11 cellular contexts compared by ENCODE assay signal in genomic region chr1:204065174-204065985, GRCh38. TPM values are rescaled to one million over a fixed set of nuclear protein-coding genes. Genes with fewer than 3 reads are reported as not detected.
DNase-seq lines count a peak whose midpoint lies in the region.
"Had no signal": no experiment of that assay in that cellular context is flagged by ENCODE, and none has a peak within 500 bp of the region (broad histone marks: within the 10 kb centered on the region; RNA-seq: fewer than 3 reads in every experiment).

No MANE protein-coding gene starts in this region.

- H3K27ac ChIP-seq in iPS-20b (ENCODE audit: low read length) (peak overlapping the region; percentile 44), temporal lobe (ENCODE audit: low read depth, low read length) (peak overlapping the region; percentile 84)
- H3K27ac ChIP-seq: SJSA1 had no signal

- peak; percentile 41 for DNase-seq in DMS53 (lab: John Stamatoyannopoulos, UW)
- no peak for DNase-seq in DMS53 treated with DMSO at 0.1 percent for 48 hours (lab: John Stamatoyannopoulos, UW; ENCODE audit: unreplicated experiment)
- peak; percentile 56 for DNase-seq in astrocyte of the hippocampus (ENCODE audit: low read depth, low spot score)
- no peak for DNase-seq in MV-4-11 (lab: John Stamatoyannopoulos, UW)
- no peak for DNase-seq in activated CD4-positive, alpha-beta T cell treated with anti-CD3 and anti-CD28 coated beads, Interleukin-2, amount 10 ng/mL, durations not matched to agents 24 days and 14 days
- DNase-seq in activated CD4-positive, CD25-positive, alpha-beta regulatory T cell (lab: John Stamatoyannopoulos, UW) = no peak
- DNase-seq: 8988T; activated naive CD4-positive, alpha-beta T cell treated with Interleukin-2 at 50 U/mL for 16 hours had no signal

- no peaks in the 10 kb centered on the region for H3K9me3 ChIP-seq in iPS-20b (ENCODE audit: insufficient read depth, low read depth, low read length)
- H3K9me3 ChIP-seq: SJSA1 had no signal

- peak overlapping the region; percentile 49; the same call in 1 of the 2 replicates for H3K4me3 ChIP-seq in iPS-20b (ENCODE audit: low read length)
- H3K4me3 ChIP-seq: SJSA1 had no signal

- no peak overlapping the region for H3K4me3 Mint-ChIP-seq in activated CD4-positive, alpha-beta T cell treated with anti-CD3 and anti-CD28 coated beads, Interleukin-2, amount 10 ng/mL, durations not matched to agents 24 days and 14 days

- H3K36me3 ChIP-seq in iPS-20b (ENCODE audit: insufficient read depth, low read depth, low read length) = no peaks in the 10 kb centered on the region
- H3K36me3 ChIP-seq: SJSA1 had no signal

- peaks cover 20% of the 10 kb centered on the region; the same call in 1 of the 2 replicates for H3K4me1 ChIP-seq in iPS-20b (ENCODE audit: insufficient read depth, low read length)

- no peaks in the 10 kb centered on the region for H3K9me3 Mint-ChIP-seq in activated CD4-positive, alpha-beta T cell treated with anti-CD3 and anti-CD28 coated beads, Interleukin-2, amount 10 ng/mL, durations not matched to agents 24 days and 14 days

- intact Hi-C loops in activated CD4-positive, alpha-beta T cell treated with anti-CD3 and anti-CD28 coated beads, Interleukin-2, amount 10 ng/mL, durations not matched to agents 24 days and 14 days (cut with micrococcal nuclease) = no loop called here

- H3K27me3 Mint-ChIP-seq in activated CD4-positive, alpha-beta T cell treated with anti-CD3 and anti-CD28 coated beads, Interleukin-2, amount 10 ng/mL, durations not matched to agents 24 days and 14 days = peaks cover 29% of the 10 kb centered on the region

- H3K9ac ChIP-seq in iPS-20b (ENCODE audit: low read depth, low read length) = peak overlapping the region; percentile 56; the same call in 1 of the 2 replicates

- no peaks in the 10 kb centered on the region for H3K27me3 ChIP-seq in iPS-20b (ENCODE audit: insufficient read depth, low read length)
- H3K27me3 ChIP-seq: SJSA1 had no signal

- H3K36me3 Mint-ChIP-seq in activated CD4-positive, alpha-beta T cell treated with anti-CD3 and anti-CD28 coated beads, Interleukin-2, amount 10 ng/mL, durations not matched to agents 24 days and 14 days (ENCODE audit: low read depth) = no peaks in the 10 kb centered on the region

- no peak overlapping the region for H3K27ac Mint-ChIP-seq in activated CD4-positive, alpha-beta T cell treated with anti-CD3 and anti-CD28 coated beads, Interleukin-2, amount 10 ng/mL, durations not matched to agents 24 days and 14 days

- no peaks in the 10 kb centered on the region for H3K4me1 Mint-ChIP-seq in activated CD4-positive, alpha-beta T cell treated with anti-CD3 and anti-CD28 coated beads, Interleukin-2, amount 10 ng/mL, durations not matched to agents 24 days and 14 days

RNA-seq across cellular contexts. Expression of gene SOX13, which starts 7.5 kb away (rescaled TPM):
- 2.2 TPM for total RNA-seq in temporal lobe
- total RNA-seq in activated CD4-positive, alpha-beta T cell treated with anti-CD3 and anti-CD28 coated beads, Interleukin-2, amount 10 ng/mL, durations not matched to agents 24 days and 14 days = 0.17 TPM in 1 of 2 replicates, not detected in the other

Comparison
In these comparisons a context has a peak if more than half of its experiments do, and no peak if none do; other contexts are left out.
1. DNase-seq: peak in DMS53 (single experiment) and astrocyte of the hippocampus (single experiment); none in DMS53 treated with DMSO at 0.1 percent for 48 hours (single experiment), MV-4-11 (single experiment), activated CD4-positive, alpha-beta T cell treated with anti-CD3 and anti-CD28 coated beads, Interleukin-2, amount 10 ng/mL, durations not matched to agents 24 days and 14 days (single experiment) and activated CD4-positive, CD25-positive, alpha-beta regulatory T cell (0 of 4).